8 cellular contexts compared by ENCODE assay signal in genomic region chr5:119397518-119398380, GRCh38. TPM values are rescaled to one million over a fixed set of nuclear protein-coding genes. Genes with fewer than 3 reads are reported as not detected.
DNase-seq lines count a peak whose midpoint lies in the region; ATAC-seq and TF ChIP-seq lines count a peak whose summit lies in the region.

No MANE protein-coding gene starts in this region.

- peaks cover 21% of the 10 kb centered on the region for H3K79me2 ChIP-seq in smooth muscle cell (ENCODE audit: low read depth)

- no peaks in the 10 kb centered on the region for H3K9me3 ChIP-seq in smooth muscle cell (replicated peaks; ENCODE audit: low read depth)

- WGBS in smooth muscle cell (ENCODE audit: low lambda C conversion rate): 36% methylated on average over 10 of the region's 10 CpGs

- peaks cover 6% of the 10 kb centered on the region for H3K4me1 ChIP-seq in smooth muscle cell (ENCODE audit: low read depth)

- H3K4me2 ChIP-seq in smooth muscle cell: peak overlapping the region; percentile 79

- peak overlapping the region; percentile 55 for H3K9ac ChIP-seq in smooth muscle cell (ENCODE audit: low read depth)

- no peaks in the 10 kb centered on the region for H3K36me3 ChIP-seq in smooth muscle cell (ENCODE audit: low read depth)

- no peaks in the 10 kb centered on the region for H3K27me3 ChIP-seq in smooth muscle cell (ENCODE audit: low read depth)

- peak overlapping the region; percentile 92 for H3K27ac ChIP-seq in smooth muscle cell (ENCODE audit: low read depth)

- no peak overlapping the region for H2AFZ ChIP-seq in smooth muscle cell (ENCODE audit: low read depth)

- peak overlapping the region; percentile 25 for H3K4me3 ChIP-seq in smooth muscle cell

- no peak for TF ChIP-seq CTCF in smooth muscle cell (IDR thresholded peaks at IDR 0.05; ENCODE audit: borderline replicate concordance, insufficient read depth, poor library complexity, severe bottlenecking)

- ATAC-seq in GM19468 (IDR thresholded peaks at IDR 0.05; ENCODE audit: extremely low read depth, unreplicated experiment) (peak; percentile 31), HG03469 (IDR thresholded peaks at IDR 0.05; ENCODE audit: unreplicated experiment) (peak; percentile 43), HG03135 (IDR thresholded peaks at IDR 0.05; ENCODE audit: unreplicated experiment) (no peak)

- peaks cover 12% of the 10 kb centered on the region for H4K20me1 ChIP-seq in smooth muscle cell (ENCODE audit: low read depth)

- H3F3A ChIP-seq in smooth muscle cell (ENCODE audit: low read depth): peaks cover 14% of the 10 kb centered on the region

- DNase-seq in Daoy (ENCODE audit: low read depth) (peak; percentile 33), amniotic stem cell (lab: John Stamatoyannopoulos, UW) (peak; percentile 40), smooth muscle cell (lab: John Stamatoyannopoulos, UW; ENCODE audit: unreplicated experiment) (no peak), SW480 (ENCODE audit: low spot score) (no peak), NCI-H524 (lab: John Stamatoyannopoulos, UW) (no peak)

RNA-seq across cellular contexts. Expression of gene TNFAIP8, which starts 41.9 kb away (rescaled TPM):
- total RNA-seq in Daoy (2014; rRNA removed; shearing (Covaris generic)): 51.7 and 52.8 TPM in 2 replicates
- 81.2 and 85.1 TPM in 2 replicates for total RNA-seq in smooth muscle cell
- 15.7 and 34.2 TPM in 2 replicates for polyA plus RNA-seq in smooth muscle cell

RNA-seq across cellular contexts. Expression of gene HSD17B4, which starts 54.5 kb away (rescaled TPM):
- 186 and 193 TPM in 2 replicates for total RNA-seq in Daoy (2014; rRNA removed; shearing (Covaris generic))
- total RNA-seq in smooth muscle cell: 116 and 136 TPM in 2 replicates
- 64.5 and 79.5 TPM in 2 replicates for polyA plus RNA-seq in smooth muscle cell

Comparison
In these comparisons a context has a peak if more than half of its experiments do, and no peak if none do; other contexts are left out.
1. DNase-seq: peak in Daoy (single experiment) and amniotic stem cell (single experiment); none in smooth muscle cell (single experiment), SW480 (single experiment) and NCI-H524 (0 of 2).